Comparison of ENCODE assay signal across 8 cellular contexts in the genomic region with DNA sequence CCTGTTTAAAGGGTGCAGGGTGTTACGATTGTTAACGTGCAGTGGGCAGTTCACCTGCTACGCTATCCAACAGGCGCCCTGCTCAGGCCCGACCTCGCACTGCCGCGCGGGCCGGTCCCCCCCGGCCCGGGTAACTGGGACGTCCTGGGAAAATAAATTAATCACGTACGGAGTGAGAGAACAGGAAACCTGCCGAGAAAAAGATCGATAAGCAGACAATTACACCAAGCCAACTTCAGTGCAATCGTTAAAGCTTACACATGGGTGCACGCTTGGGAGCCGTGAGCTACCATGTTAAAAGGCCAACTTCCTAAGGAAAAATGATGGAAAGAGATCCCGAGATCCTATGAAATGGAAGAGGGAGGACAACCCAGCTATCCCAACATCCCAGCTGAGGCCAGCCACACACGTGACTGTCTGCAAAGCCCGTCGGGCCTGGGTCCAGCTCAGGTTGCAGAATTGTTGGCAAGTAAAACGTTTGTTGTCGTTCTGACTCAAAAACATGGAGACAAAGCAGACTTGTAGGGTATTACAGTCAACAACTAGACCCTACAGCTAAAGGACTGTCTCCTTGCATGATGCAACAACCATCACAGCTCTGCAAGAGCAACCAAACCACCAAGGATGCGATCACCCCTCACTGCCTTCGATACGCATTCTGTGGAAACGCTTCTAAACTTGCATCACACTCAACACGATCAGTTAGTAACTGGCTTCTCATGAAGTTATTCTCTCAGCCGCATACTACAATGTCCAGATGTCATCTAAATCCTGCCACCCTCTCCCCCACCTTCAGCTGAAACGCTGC. TPM values are rescaled to one million over a fixed set of nuclear protein-coding genes. Genes with fewer than 3 reads are reported as not detected.
DNase-seq lines count a peak whose midpoint lies in the region; ATAC-seq and TF ChIP-seq lines count a peak whose summit lies in the region.

No MANE protein-coding gene starts in this region.

- H3K79me2 ChIP-seq in KMS-11 (ENCODE audit: insufficient read depth, low read depth) = peaks cover 37% of the 10 kb centered on the region

- H3K4me3 ChIP-seq in KMS-11 (IDR thresholded peaks at IDR 0.05; ENCODE audit: insufficient read depth, low read depth, low read length) (no peak overlapping the region), kidney epithelial cell (ENCODE audit: low read depth, low read length) (peak overlapping the region; percentile 93), thymus (ENCODE audit: low read length) (peak overlapping the region; percentile 80)

- H3K27ac Mint-ChIP-seq in CD4-positive, alpha-beta T cell = peak overlapping the region; percentile 73
- H3K27ac Mint-ChIP-seq in activated T-helper 2 cell treated with anti-CD3 and anti-CD28 coated beads, Interferon-gamma antibody, Interleukin-2, Interleukin-4, amounts not matched to agents 10 μg/mL and 5 μg/mL and 100 μg/mL, durations not matched to agents 14 hours and 24 hours and 36 hours = peak overlapping the region; percentile 93

- in situ Hi-C loops in ACHN (cut with HindIII; ENCODE audit: low pct_ligation_motif_present, low pct_unique_long_range_greater_than_20kb, low sequenced_read_pairs) = no loop called here

- peak overlapping the region; percentile 95 for H3K9ac ChIP-seq in KMS-11

- intact Hi-C loops in CD4-positive, alpha-beta T cell (cut with DNase I, micrococcal nuclease) = loop anchor here in 1 of 2 experiments (5.0 to 10.0 kb wide), 2 partner anchors 1674 to 1881 kb away; partner anchors contain the start of genes ANKRD10 and CARS2
- intact Hi-C loops in activated T-helper 2 cell treated with anti-CD3 and anti-CD28 coated beads, Interferon-gamma antibody, Interleukin-2, Interleukin-4, amounts not matched to agents 10 μg/mL and 5 μg/mL and 100 μg/mL, durations not matched to agents 14 hours and 24 hours and 36 hours (cut with micrococcal nuclease) = loop anchor here (2.0 kb wide), 2 partner anchors 18 to 100 kb away; no protein-coding TSS in a partner anchor

- H3K4me3 Mint-ChIP-seq in CD4-positive, alpha-beta T cell = peak overlapping the region; percentile 96
- peak overlapping the region; percentile 98 for H3K4me3 Mint-ChIP-seq in activated T-helper 2 cell treated with anti-CD3 and anti-CD28 coated beads, Interferon-gamma antibody, Interleukin-2, Interleukin-4, amounts not matched to agents 10 μg/mL and 5 μg/mL and 100 μg/mL, durations not matched to agents 14 hours and 24 hours and 36 hours (ENCODE audit: low read depth)

- peak; percentile 4 for ATAC-seq in CD4-positive, alpha-beta T cell (ENCODE audit: poor library complexity)

- H3K4me1 Mint-ChIP-seq in CD4-positive, alpha-beta T cell (ENCODE audit: low read depth) = peaks cover 32% of the 10 kb centered on the region
- peaks cover 25% of the 10 kb centered on the region for H3K4me1 Mint-ChIP-seq in activated T-helper 2 cell treated with anti-CD3 and anti-CD28 coated beads, Interferon-gamma antibody, Interleukin-2, Interleukin-4, amounts not matched to agents 10 μg/mL and 5 μg/mL and 100 μg/mL, durations not matched to agents 14 hours and 24 hours and 36 hours (ENCODE audit: low read depth)

- peak overlapping the region; percentile 75 for H3K27ac ChIP-seq in CD4-positive, alpha-beta T cell (ENCODE audit: low read depth, low read length)
- peak overlapping the region; percentile 95 for H3K27ac ChIP-seq in KMS-11
- no peak overlapping the region for H3K27ac ChIP-seq in thymus (ENCODE audit: low read depth)

- H3K27me3 Mint-ChIP-seq in CD4-positive, alpha-beta T cell = no peaks in the 10 kb centered on the region
- peaks cover 2% of the 10 kb centered on the region for H3K27me3 Mint-ChIP-seq in activated T-helper 2 cell treated with anti-CD3 and anti-CD28 coated beads, Interferon-gamma antibody, Interleukin-2, Interleukin-4, amounts not matched to agents 10 μg/mL and 5 μg/mL and 100 μg/mL, durations not matched to agents 14 hours and 24 hours and 36 hours (ENCODE audit: low read depth)

- peak overlapping the region; percentile 81 for H2AFZ ChIP-seq in KMS-11 (ENCODE audit: low read depth)

- no peaks in the 10 kb centered on the region for H3K9me3 ChIP-seq in CD4-positive, alpha-beta T cell (ENCODE audit: control insufficient read depth, low read length)
- no peaks in the 10 kb centered on the region for H3K9me3 ChIP-seq in thymus (ENCODE audit: control insufficient read depth)

- H3K36me3 ChIP-seq in KMS-11 (ENCODE audit: insufficient read depth) (no peaks in the 10 kb centered on the region), kidney epithelial cell (ENCODE audit: control insufficient read depth, insufficient read depth, low read length) (no peaks in the 10 kb centered on the region), thymus (ENCODE audit: control insufficient read depth, insufficient read depth) (no peaks in the 10 kb centered on the region)

- no peak for TF ChIP-seq CTCF in CD4-positive, alpha-beta T cell (IDR thresholded peaks at IDR 0.05)
- TF ChIP-seq CTCF in KMS-11 (conservative IDR thresholded peaks at IDR 0.05; ENCODE audit: low read depth, low read length) (no peak), kidney epithelial cell (IDR thresholded peaks at IDR 0.05; ENCODE audit: insufficient read depth, low read length, poor library complexity, severe bottlenecking) (no peak)

- no peak for DNase-seq in CD4-positive, alpha-beta T cell
- no peak for DNase-seq in activated T-helper 2 cell treated with anti-CD3 and anti-CD28 coated beads, Interferon-gamma antibody, Interleukin-2, Interleukin-4, amounts not matched to agents 10 μg/mL and 5 μg/mL and 100 μg/mL, durations not matched to agents 14 hours and 24 hours and 36 hours (ENCODE audit: low spot score)
- DNase-seq in kidney epithelial cell (ENCODE audit: low read depth) (no peak), putamen (ENCODE audit: low spot score) (no peak), ACHN (no peak)
- DNase-seq in stimulated activated CD4-positive, alpha-beta T cell treated with anti-CD3 and anti-CD28 coated beads, Interleukin-4, amount 100 ng/mL, for 1 hour = no peak

- peaks cover 17% of the 10 kb centered on the region for H3K36me3 Mint-ChIP-seq in CD4-positive, alpha-beta T cell (ENCODE audit: low read depth)
- H3K36me3 Mint-ChIP-seq in activated T-helper 2 cell treated with anti-CD3 and anti-CD28 coated beads, Interferon-gamma antibody, Interleukin-2, Interleukin-4, amounts not matched to agents 10 μg/mL and 5 μg/mL and 100 μg/mL, durations not matched to agents 14 hours and 24 hours and 36 hours (ENCODE audit: low read depth) = peaks cover 24% of the 10 kb centered on the region

- WGBS in thymus = 81% methylated on average over 33 of the region's 33 CpGs

- H3K4me1 ChIP-seq in KMS-11 (ENCODE audit: low read depth, poor library complexity, severe bottlenecking) (peaks cover 44% of the 10 kb centered on the region), thymus (ENCODE audit: control insufficient read depth, insufficient read depth, low read length) (peaks cover 9% of the 10 kb centered on the region)

- H4K20me1 ChIP-seq in KMS-11 (ENCODE audit: insufficient read depth) = no peaks in the 10 kb centered on the region

- H3K4me2 ChIP-seq in KMS-11 = peak overlapping the region; percentile 69

- CTCF ChIA-PET in CD4-positive, alpha-beta T cell (lab: Charles Lee) = interaction anchor here (1.0 kb wide), 1 partner anchor 13 kb away, joined by 3 read pairs; no protein-coding TSS in a partner anchor

- H3K27me3 ChIP-seq in CD4-positive, alpha-beta T cell (ENCODE audit: control insufficient read depth, insufficient read depth, low read length) = no peaks in the 10 kb centered on the region
- H3K27me3 ChIP-seq in KMS-11 (ENCODE audit: insufficient read depth, low read depth) (no peaks in the 10 kb centered on the region), kidney epithelial cell (ENCODE audit: control insufficient read depth, insufficient read depth, low read length) (no peaks in the 10 kb centered on the region), thymus (ENCODE audit: control insufficient read depth, insufficient read depth) (no peaks in the 10 kb centered on the region)

- POLR2A ChIA-PET in CD4-positive, alpha-beta T cell (lab: Charles Lee) = interaction anchor here (0.6 to 1.6 kb wide), 5 partner anchors 17 to 709 kb away, joined by 3 to 4 read pairs (median 3); no protein-coding TSS in a partner anchor

- H3K9me3 Mint-ChIP-seq in CD4-positive, alpha-beta T cell = no peaks in the 10 kb centered on the region
- H3K9me3 Mint-ChIP-seq in activated T-helper 2 cell treated with anti-CD3 and anti-CD28 coated beads, Interferon-gamma antibody, Interleukin-2, Interleukin-4, amounts not matched to agents 10 μg/mL and 5 μg/mL and 100 μg/mL, durations not matched to agents 14 hours and 24 hours and 36 hours = no peaks in the 10 kb centered on the region

RNA-seq across cellular contexts. Expression of gene TUBGCP3, which starts 0.7 kb away (rescaled TPM):
- total RNA-seq in CD4-positive, alpha-beta T cell = 10 to 100 TPM; 30.6 to 31.3 TPM
- 63.0 and 66.4 TPM in 2 replicates for total RNA-seq in activated T-helper 2 cell treated with anti-CD3 and anti-CD28 coated beads, Interferon-gamma antibody, Interleukin-2, Interleukin-4, amounts not matched to agents 10 μg/mL and 5 μg/mL and 100 μg/mL, durations not matched to agents 14 hours and 24 hours and 36 hours
- 17.3 and 18.0 TPM in 2 replicates for total RNA-seq in kidney epithelial cell
- polyA plus RNA-seq in thymus = 16.3 TPM
